Comparison of ENCODE assay signal across 8 cellular contexts in the genomic region with DNA sequence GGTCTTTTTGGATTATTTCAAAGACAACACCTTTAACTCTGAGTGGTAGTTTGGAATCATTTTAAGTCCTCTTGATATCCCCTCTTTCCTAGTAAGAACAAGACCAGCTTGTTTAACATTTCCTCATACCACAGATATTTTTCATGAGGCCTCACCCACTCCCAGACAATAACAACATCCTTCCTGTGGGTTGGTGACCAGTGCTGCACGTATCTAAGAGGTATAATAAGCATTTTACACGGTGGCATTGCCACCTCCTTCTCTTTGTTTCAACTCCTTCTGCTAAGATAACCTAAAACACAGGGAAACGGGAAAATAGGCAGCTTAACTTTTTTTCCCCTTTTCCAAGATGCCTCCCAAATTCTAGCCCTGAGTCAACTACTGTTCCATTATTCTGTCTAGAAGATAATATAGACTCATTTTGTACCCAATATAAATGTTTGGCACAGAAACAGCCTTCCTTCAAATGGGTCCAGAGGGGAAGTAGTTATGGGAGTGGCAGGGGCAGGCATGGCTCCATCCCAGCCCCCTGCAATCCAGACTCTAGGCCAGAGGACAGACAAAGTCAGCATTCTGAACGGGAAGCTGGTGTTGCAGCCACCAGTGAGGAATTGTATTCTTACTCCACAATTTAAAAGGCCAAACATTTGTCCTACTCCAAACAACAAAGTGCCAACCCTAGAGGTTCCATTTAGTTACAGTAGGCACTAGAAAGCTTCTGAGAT. TPM values are rescaled to one million over a fixed set of nuclear protein-coding genes. Genes with fewer than 3 reads are reported as not detected.
DNase-seq lines count a peak whose midpoint lies in the region; ATAC-seq and TF ChIP-seq lines count a peak whose summit lies in the region.

No MANE protein-coding gene starts in this region.

- H3K27me3 ChIP-seq in ovary: no peaks in the 10 kb centered on the region

- H3K4me3 ChIP-seq in fibroblast of pulmonary artery (replicated peaks; ENCODE audit: low read depth, low read length) (no peak overlapping the region), ovary (no peak overlapping the region)

- 23 to 34% (median 27%) methylated on average over 4 of the region's 4 CpGs for WGBS in ovary, 3 donors

- peak; percentile 79 for DNase-seq in Daoy (ENCODE audit: low read depth)
- no peak for DNase-seq in T-helper 17 cell
- peak; percentile 75 for DNase-seq in fibroblast of pulmonary artery (ENCODE audit: low read depth)
- DNase-seq in renal cortical epithelial cell (ENCODE audit: low read depth): peak; percentile 92
- no peak for DNase-seq in ovary
- DNase-seq in central memory CD4-positive, alpha-beta T cell: no peak

- peak overlapping the region; percentile 63 for H3K4me3 Mint-ChIP-seq in T-helper 17 cell

- H3K27ac ChIP-seq in ovary: no peak overlapping the region

- peak; percentile 66 for ATAC-seq in T-helper 17 cell
- no peak for ATAC-seq in GM18505 (IDR thresholded peaks at IDR 0.05; ENCODE audit: unreplicated experiment)
- ATAC-seq in HG03378 (IDR thresholded peaks at IDR 0.05; ENCODE audit: unreplicated experiment): no peak

- no peaks in the 10 kb centered on the region for H3K27me3 Mint-ChIP-seq in T-helper 17 cell

- H3K4me1 Mint-ChIP-seq in T-helper 17 cell: peaks cover 38% of the 10 kb centered on the region

- TF ChIP-seq POLR2A in ovary (IDR thresholded peaks at IDR 0.05) (no peak), GM18505 (IDR thresholded peaks at IDR 0.05; ENCODE audit: borderline replicate concordance, extremely low read depth, insufficient read depth, insufficient read length) (no peak)

- peaks cover 2% of the 10 kb centered on the region for H3K36me3 Mint-ChIP-seq in T-helper 17 cell (ENCODE audit: low read depth)

- H3K27ac Mint-ChIP-seq in T-helper 17 cell: peak overlapping the region; percentile 89

- intact Hi-C loops in ovary (cut with DNase I): no loop called here

- TF ChIP-seq EP300 in ovary (IDR thresholded peaks at IDR 0.05): no peak

- H3K4me1 ChIP-seq in ovary (ENCODE audit: insufficient read depth): peaks cover 23% of the 10 kb centered on the region

- H3K9me3 ChIP-seq in T-helper 17 cell (ENCODE audit: control insufficient read depth, low read length, poor library complexity, severe bottlenecking) (no peaks in the 10 kb centered on the region), ovary (no peaks in the 10 kb centered on the region)

- TF ChIP-seq CTCF in fibroblast of pulmonary artery (IDR thresholded peaks at IDR 0.05; ENCODE audit: low read length, missing control alignments) (no peak), ovary (IDR thresholded peaks at IDR 0.05) (no peak)

- no peaks in the 10 kb centered on the region for H3K36me3 ChIP-seq in ovary

RNA-seq across cellular contexts. Expression of a gene that starts 28.5 kb away (rescaled TPM):
- 6.2 and 6.6 TPM in 2 replicates for total RNA-seq in Daoy (2014; rRNA removed; shearing (Covaris generic))
- total RNA-seq in T-helper 17 cell (10 to 100 TPM; 29.2 to 34.9 TPM), renal cortical epithelial cell (6.1 and 18.0 TPM in 2 replicates), ovary (10 to 100 TPM; 10.7 to 17.5 (median 14.6) TPM)
- 10 to 100 TPM in 1 of 2 donors, 1 to 10 TPM in 1; 7.3 to 16.4 TPM for polyA plus RNA-seq in ovary

Comparison
In these comparisons a context has a peak if more than half of its experiments do, and no peak if none do; other contexts are left out.
1. DNase-seq: peak in Daoy (single experiment), fibroblast of pulmonary artery (single experiment) and renal cortical epithelial cell (single experiment); none in T-helper 17 cell (0 of 3), ovary (0 of 5) and central memory CD4-positive, alpha-beta T cell (single experiment).